ENCODE assay signal across 13 cellular contexts in genomic region chr7:139768249-139768824, GRCh38. TPM values are rescaled to one million over a fixed set of nuclear protein-coding genes. Genes with fewer than 3 reads are reported as not detected.
DNase-seq lines count a peak whose midpoint lies in the region; ATAC-seq and TF ChIP-seq lines count a peak whose summit lies in the region.
"Had no signal": no experiment of that assay in that cellular context is flagged by ENCODE, and none has a peak within 500 bp of the region (broad histone marks: within the 10 kb centered on the region; RNA-seq: fewer than 3 reads in every experiment).

No MANE protein-coding gene starts in this region.

- no peak overlapping the region for H3K4me2 ChIP-seq in Karpas-422 (ENCODE audit: low read depth, low read length, poor library complexity, severe bottlenecking)

- 61 to 76% (median 64%) methylated on average over 4 of the region's 4 CpGs for WGBS in stomach, 5 donors

- H3K79me2 ChIP-seq in Karpas-422 (ENCODE audit: low read length) = no peaks in the 10 kb centered on the region

- H3K9ac ChIP-seq in Karpas-422 (ENCODE audit: low read length) = no peak overlapping the region

- H2AFZ ChIP-seq in Karpas-422 (ENCODE audit: low read length) = no peak overlapping the region

- H3K27ac ChIP-seq in stomach (peak overlapping the region in 3 of 5 donors; percentile 32 to 79 (median 36)), Karpas-422 (ENCODE audit: low read length) (no peak overlapping the region)
- H3K27ac ChIP-seq: SJCRH30, thyroid gland had no signal

- CTCF ChIA-PET in activated naive CD4-positive, alpha-beta T cell treated with anti-CD3 and anti-CD28 coated beads for 36 hours (lab: Charles Lee) = interaction anchor here (0.6 to 1.3 kb wide), 6 partner anchors 42 to 445 kb away, joined by 3 to 9 read pairs (median 3); no protein-coding TSS in a partner anchor
- CTCF ChIA-PET in activated CD4-positive, alpha-beta memory T cell treated with anti-CD3 and anti-CD28 coated beads, Interleukin-2, amount 10 ng/mL, durations not matched to agents 7 days and 5 days (lab: Charles Lee) = interaction anchor here (0.6 to 1.3 kb wide), 5 partner anchors 10 to 150 kb away, joined by 3 to 7 read pairs (median 4); partner anchors contain the start of gene HIPK2
- CTCF ChIA-PET in Calu3 (lab: Charles Lee) = no interaction called here

- H3K36me3 Mint-ChIP-seq in activated naive CD4-positive, alpha-beta T cell treated with anti-CD3 and anti-CD28 coated beads for 36 hours (ENCODE audit: low read depth) = no peaks in the 10 kb centered on the region
- peaks cover 42% of the 10 kb centered on the region for H3K36me3 Mint-ChIP-seq in activated CD4-positive, alpha-beta memory T cell treated with anti-CD3 and anti-CD28 coated beads, Interleukin-2, amount 10 ng/mL, durations not matched to agents 7 days and 5 days (ENCODE audit: low read depth)
- H3K36me3 Mint-ChIP-seq in immature natural killer cell (peaks cover 0 to 14% (median 3%) of the 10 kb centered on the region in 3 donors), Calu3 (ENCODE audit: insufficient read depth, unreplicated experiment) (no peaks in the 10 kb centered on the region)

- H3K4me3 ChIP-seq in stomach (no peak overlapping the region), Karpas-422 (ENCODE audit: low read length) (no peak overlapping the region)
- H3K4me3 ChIP-seq: SJCRH30, thyroid gland had no signal

- peak overlapping the region; percentile 73 for H3K27ac Mint-ChIP-seq in activated naive CD4-positive, alpha-beta T cell treated with anti-CD3 and anti-CD28 coated beads for 36 hours
- peak overlapping the region; percentile 99 for H3K27ac Mint-ChIP-seq in activated CD4-positive, alpha-beta memory T cell treated with anti-CD3 and anti-CD28 coated beads, Interleukin-2, amount 10 ng/mL, durations not matched to agents 7 days and 5 days
- H3K27ac Mint-ChIP-seq in immature natural killer cell (peak overlapping the region; percentile 82 to 98 (median 93)), Calu3 (ENCODE audit: unreplicated experiment) (no peak overlapping the region)

- H3K9me3 ChIP-seq in stomach = no peaks in the 10 kb centered on the region
- no peaks in the 10 kb centered on the region for H3K9me3 ChIP-seq in Karpas-422 (ENCODE audit: low read length)
- H3K9me3 ChIP-seq: SJCRH30, thyroid gland had no signal

- intact Hi-C loops in activated naive CD4-positive, alpha-beta T cell treated with anti-CD3 and anti-CD28 coated beads for 36 hours (cut with micrococcal nuclease) = no loop called here
- intact Hi-C loops in stomach (cut with DNase I; ENCODE audit: low total_unique reads) = no loop called here
- intact Hi-C loops in Calu3 (cut with micrococcal nuclease; ENCODE audit: unreplicated experiment) = no loop called here

- ATAC-seq in esophagus mucosa = no peak

- no peaks in the 10 kb centered on the region for H4K20me1 ChIP-seq in Karpas-422 (ENCODE audit: insufficient read depth, low read depth, low read length)

- TF ChIP-seq CTCF in stomach (IDR thresholded peaks at IDR 0.05) (no peak), Calu3 (IDR thresholded peaks at IDR 0.05; ENCODE audit: unreplicated experiment) (no peak)

- no peak overlapping the region for H3K4me3 Mint-ChIP-seq in activated naive CD4-positive, alpha-beta T cell treated with anti-CD3 and anti-CD28 coated beads for 36 hours
- no peak overlapping the region for H3K4me3 Mint-ChIP-seq in activated CD4-positive, alpha-beta memory T cell treated with anti-CD3 and anti-CD28 coated beads, Interleukin-2, amount 10 ng/mL, durations not matched to agents 7 days and 5 days
- H3K4me3 Mint-ChIP-seq in immature natural killer cell (peak overlapping the region; percentile 66 to 82 (median 70)), Calu3 (ENCODE audit: low read depth, unreplicated experiment) (no peak overlapping the region)

- BruUV-seq in Calu3 (replicated peaks; lab: Mats Ljungman, UMichigan) = no TSS peak

- H3K4me1 ChIP-seq in stomach (peaks cover 45 to 81% (median 66%) of the 10 kb centered on the region in 4 donors), Karpas-422 (ENCODE audit: low read length) (no peaks in the 10 kb centered on the region)
- H3K4me1 ChIP-seq: SJCRH30 had no signal

- H3K27me3 Mint-ChIP-seq in activated naive CD4-positive, alpha-beta T cell treated with anti-CD3 and anti-CD28 coated beads for 36 hours (ENCODE audit: low read depth) = no peaks in the 10 kb centered on the region
- no peaks in the 10 kb centered on the region for H3K27me3 Mint-ChIP-seq in activated CD4-positive, alpha-beta memory T cell treated with anti-CD3 and anti-CD28 coated beads, Interleukin-2, amount 10 ng/mL, durations not matched to agents 7 days and 5 days
- H3K27me3 Mint-ChIP-seq in immature natural killer cell (ENCODE audit: low read depth in 3 of 3) (no peaks in the 10 kb centered on the region), Calu3 (ENCODE audit: unreplicated experiment) (no peaks in the 10 kb centered on the region)

- peaks cover 77% of the 10 kb centered on the region for H3K4me1 Mint-ChIP-seq in activated naive CD4-positive, alpha-beta T cell treated with anti-CD3 and anti-CD28 coated beads for 36 hours (ENCODE audit: low read depth)
- peaks cover 68% of the 10 kb centered on the region for H3K4me1 Mint-ChIP-seq in activated CD4-positive, alpha-beta memory T cell treated with anti-CD3 and anti-CD28 coated beads, Interleukin-2, amount 10 ng/mL, durations not matched to agents 7 days and 5 days
- H3K4me1 Mint-ChIP-seq in immature natural killer cell (peaks cover 82 to 94% of the 10 kb centered on the region in 2 donors), Calu3 (ENCODE audit: low read depth, unreplicated experiment) (peaks cover 18% of the 10 kb centered on the region)

- H3K27me3 ChIP-seq in stomach = no peaks in the 10 kb centered on the region
- no peaks in the 10 kb centered on the region; the same call in 1 of the 2 replicates for H3K27me3 ChIP-seq in Karpas-422 (ENCODE audit: low read length)
- H3K27me3 ChIP-seq: SJCRH30, thyroid gland had no signal

- H3K9me3 Mint-ChIP-seq in activated naive CD4-positive, alpha-beta T cell treated with anti-CD3 and anti-CD28 coated beads for 36 hours = no peaks in the 10 kb centered on the region
- no peaks in the 10 kb centered on the region for H3K9me3 Mint-ChIP-seq in activated CD4-positive, alpha-beta memory T cell treated with anti-CD3 and anti-CD28 coated beads, Interleukin-2, amount 10 ng/mL, durations not matched to agents 7 days and 5 days
- no peaks in the 10 kb centered on the region for H3K9me3 Mint-ChIP-seq in immature natural killer cell
- H3K9me3 Mint-ChIP-seq in Calu3 (ENCODE audit: low read depth, unreplicated experiment) = no peaks in the 10 kb centered on the region

- POLR2A ChIA-PET in activated CD4-positive, alpha-beta memory T cell treated with anti-CD3 and anti-CD28 coated beads, Interleukin-2, amount 10 ng/mL, durations not matched to agents 7 days and 5 days (lab: Charles Lee) = interaction anchor here (0.8 to 2.8 kb wide), 6 partner anchors 10 to 121 kb away, joined by 3 to 20 read pairs (median 5); partner anchors contain the start of gene HIPK2

- H3K9me2 ChIP-seq in Karpas-422 (replicated peaks; ENCODE audit: insufficient read depth, low read length) = no peaks in the 10 kb centered on the region

- no peak for TF ChIP-seq EP300 in stomach (IDR thresholded peaks at IDR 0.05)

- peak; percentile 17 for DNase-seq in activated naive CD4-positive, alpha-beta T cell treated with anti-CD3 and anti-CD28 coated beads for 36 hours
- DNase-seq in activated naive CD4-positive, alpha-beta T cell treated with Interleukin-2 at 50 U/mL for 16 hours = no peak
- no peak for DNase-seq in activated CD4-positive, alpha-beta memory T cell treated with anti-CD3 and anti-CD28 coated beads, Interleukin-2, amount 10 ng/mL, durations not matched to agents 7 days and 5 days
- DNase-seq in immature natural killer cell (peak in 2 of 3 donors; percentile 17 to 21), stomach (no peak), Karpas-422 (no peak), Calu3 (no peak)
- DNase-seq: effector CD4-positive, alpha-beta T cell; NCI-H1092 treated with DMSO at 0.1 percent for 48 hours; NCI-H510A; SJCRH30; thyroid gland had no signal

- H3K36me3 ChIP-seq in stomach (peaks cover 0 to 34% (median 6%) of the 10 kb centered on the region in 4 donors), Karpas-422 (ENCODE audit: insufficient read depth, low read length) (no peaks in the 10 kb centered on the region)
- H3K36me3 ChIP-seq: thyroid gland had no signal

- no peak for TF ChIP-seq POLR2A in stomach (IDR thresholded peaks at IDR 0.05)

RNA-seq across cellular contexts. Expression of gene HIPK2, which starts 9.5 kb away (rescaled TPM):
- total RNA-seq in activated naive CD4-positive, alpha-beta T cell treated with anti-CD3 and anti-CD28 coated beads for 36 hours = 10 to 100 TPM; 16.8 to 17.3 TPM
- 10 to 100 TPM; 24.0 to 25.2 TPM for total RNA-seq in activated CD4-positive, alpha-beta memory T cell treated with anti-CD3 and anti-CD28 coated beads, Interleukin-2, amount 10 ng/mL, durations not matched to agents 7 days and 5 days
- 10 to 100 TPM in 1 of 3 donors, 1 to 10 TPM in 2; 3.5 to 14.2 (median 3.7) TPM for polyA plus RNA-seq in immature natural killer cell
- 100 to 1,000 TPM in 1 of 5 donors, 10 to 100 TPM in 3, 1 to 10 TPM in 1; 9.3 to 103 (median 60.7) TPM for total RNA-seq in stomach
- 10 to 100 TPM in 2 of 3 donors, 1 to 10 TPM in 1; 3.4 to 45.0 (median 10.7) TPM for polyA plus RNA-seq in stomach
- total RNA-seq in Karpas-422 (2014; rRNA removed; shearing (Covaris generic); ENCODE audit: low replicate concordance) = not detected in 2 replicates
- 39.5 TPM for total RNA-seq in esophagus mucosa
- total RNA-seq in Calu3 (2022) = 30.9 and 33.4 TPM in 2 replicates

Comparison
In these comparisons a context has a peak if more than half of its experiments do, and no peak if none do; other contexts are left out.
1. DNase-seq: peak in activated naive CD4-positive, alpha-beta T cell treated with anti-CD3 and anti-CD28 coated beads for 36 hours (single experiment) and immature natural killer cell (2 of 3); none in activated naive CD4-positive, alpha-beta T cell treated with Interleukin-2 at 50 U/mL for 16 hours (single experiment), activated CD4-positive, alpha-beta memory T cell treated with anti-CD3 and anti-CD28 coated beads, Interleukin-2, amount 10 ng/mL, durations not matched to agents 7 days and 5 days (single experiment), stomach (single experiment), Karpas-422 (single experiment) and Calu3 (single experiment).
2. H3K4me3 Mint-ChIP-seq: peak in immature natural killer cell (5 of 5); none in activated naive CD4-positive, alpha-beta T cell treated with anti-CD3 and anti-CD28 coated beads for 36 hours (single experiment), activated CD4-positive, alpha-beta memory T cell treated with anti-CD3 and anti-CD28 coated beads, Interleukin-2, amount 10 ng/mL, durations not matched to agents 7 days and 5 days (single experiment) and Calu3 (single experiment).
3. RNA of gene HIPK2, which starts 9.5 kb away (total RNA-seq): 9.3 to 103 TPM in stomach, 39.5 TPM in esophagus mucosa (single experiment), 30.9 to 33.4 TPM in Calu3, 24.0 to 25.2 TPM in activated CD4-positive, alpha-beta memory T cell treated with anti-CD3 and anti-CD28 coated beads, Interleukin-2, amount 10 ng/mL, durations not matched to agents 7 days and 5 days and 16.8 to 17.3 TPM in activated naive CD4-positive, alpha-beta T cell treated with anti-CD3 and anti-CD28 coated beads for 36 hours; not detected in Karpas-422; every median in the first group is over 10 times any median in the second.